In the genomic region with DNA sequence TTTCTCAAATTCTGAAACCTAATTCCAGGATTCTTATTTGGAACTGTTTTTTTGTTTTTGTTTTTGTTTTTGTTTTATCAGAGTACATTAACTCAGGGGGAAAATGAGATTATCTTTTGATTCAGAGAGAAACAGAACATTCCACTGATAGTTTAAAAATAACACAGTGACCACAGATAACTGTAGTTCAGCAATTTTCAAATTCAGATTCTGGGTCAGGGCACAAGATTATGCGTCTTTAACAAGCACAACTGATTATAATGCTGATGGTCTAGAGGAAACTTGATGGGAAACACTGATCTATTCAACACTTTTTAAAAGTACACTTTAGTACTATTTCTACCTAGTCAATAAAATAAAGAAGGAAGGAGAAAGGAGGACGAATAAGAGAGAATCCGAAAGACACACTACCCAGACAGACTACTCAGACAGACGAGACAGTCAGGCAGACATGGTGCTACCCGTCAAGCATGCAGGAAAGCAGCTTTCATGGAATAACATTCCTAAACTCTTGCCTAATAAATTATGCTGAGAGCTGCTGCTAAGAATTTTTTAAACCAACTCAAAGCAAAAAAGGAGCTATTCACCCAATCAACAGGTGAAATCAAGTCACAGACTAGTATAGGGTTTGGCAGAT, we compare ENCODE assay signal across 13 cellular contexts. TPM values are rescaled to one million over a fixed set of nuclear protein-coding genes. Genes with fewer than 3 reads are reported as not detected.
DNase-seq lines count a peak whose midpoint lies in the region; ATAC-seq and TF ChIP-seq lines count a peak whose summit lies in the region.
"Had no signal": no experiment of that assay in that cellular context is flagged by ENCODE, and none has a peak within 500 bp of the region (broad histone marks: within the 10 kb centered on the region; RNA-seq: fewer than 3 reads in every experiment).

No MANE protein-coding gene starts in this region.

- peak overlapping the region; percentile 94 for H3K27ac Mint-ChIP-seq in osteocyte (ENCODE audit: unreplicated experiment)
- H3K27ac Mint-ChIP-seq: activated naive CD4-positive, alpha-beta T cell treated with anti-CD3 and anti-CD28 coated beads, Interleukin-2, amount 50 U/mL, for 24 hours; CD4-positive, CD25-positive, alpha-beta regulatory T cell had no signal

- no peaks in the 10 kb centered on the region for H3K27me3 Mint-ChIP-seq in osteocyte (ENCODE audit: unreplicated experiment)
- H3K27me3 Mint-ChIP-seq: CD4-positive, CD25-positive, alpha-beta regulatory T cell had no signal

- no peak overlapping the region for H3K9ac ChIP-seq in adipocyte (ENCODE audit: low read length)

- peak overlapping the region; percentile 64 for H3K4me3 Mint-ChIP-seq in osteocyte (ENCODE audit: unreplicated experiment)
- H3K4me3 Mint-ChIP-seq: activated naive CD4-positive, alpha-beta T cell treated with anti-CD3 and anti-CD28 coated beads, Interleukin-2, amount 50 U/mL, for 24 hours; CD4-positive, CD25-positive, alpha-beta regulatory T cell had no signal

- H3K4me1 ChIP-seq in adipocyte (ENCODE audit: control insufficient read depth, insufficient read depth, low read length), result peaks cover 25% of the 10 kb centered on the region

- H3K4me3 ChIP-seq in adipocyte (ENCODE audit: low read length), result peak overlapping the region; percentile 3

- no peaks in the 10 kb centered on the region for H3K27me3 ChIP-seq in adipocyte (replicated peaks; ENCODE audit: control insufficient read depth, insufficient read depth, low read length)

- H3K36me3 Mint-ChIP-seq in osteocyte (ENCODE audit: unreplicated experiment), result peaks cover 2% of the 10 kb centered on the region
- H3K36me3 Mint-ChIP-seq: activated naive CD4-positive, alpha-beta T cell treated with anti-CD3 and anti-CD28 coated beads, Interleukin-2, amount 50 U/mL, for 24 hours; CD4-positive, CD25-positive, alpha-beta regulatory T cell had no signal

- no peak for TF ChIP-seq CTCF in osteocyte (IDR thresholded peaks at IDR 0.05)

- no peaks in the 10 kb centered on the region for H3K9me3 ChIP-seq in adipocyte (ENCODE audit: control insufficient read depth, low read length)

- peaks cover 44% of the 10 kb centered on the region for H3K4me1 Mint-ChIP-seq in osteocyte (ENCODE audit: unreplicated experiment)
- H3K4me1 Mint-ChIP-seq: activated naive CD4-positive, alpha-beta T cell treated with anti-CD3 and anti-CD28 coated beads, Interleukin-2, amount 50 U/mL, for 24 hours; CD4-positive, CD25-positive, alpha-beta regulatory T cell had no signal

- H3K36me3 ChIP-seq in adipocyte (ENCODE audit: control insufficient read depth, insufficient read depth, low read length, severe bottlenecking), result no peaks in the 10 kb centered on the region

- DNase-seq in Daoy (ENCODE audit: low read depth), result peak; percentile 76
- peak; percentile 83 for DNase-seq in adipocyte (ENCODE audit: low read depth)
- DNase-seq in globus pallidus (ENCODE audit: low spot score), result peak; percentile 41
- no peak for DNase-seq in osteocyte (ENCODE audit: extremely low spot score, unreplicated experiment)
- no peak for DNase-seq in inferior parietal cortex (ENCODE audit: extremely low spot score)
- DNase-seq in NCI-H1048 (lab: John Stamatoyannopoulos, UW), result no peak
- no peak for DNase-seq in SIG-M5 treated with dmso at 0.1 percent for 504 hours (lab: John Stamatoyannopoulos, UW; ENCODE audit: unreplicated experiment)
- DNase-seq: CD4-positive, CD25-positive, alpha-beta regulatory T cell; NCI-H1105 treated with DMSO at 0.1 percent for 48 hours had no signal

- no peaks in the 10 kb centered on the region for H3K9me3 Mint-ChIP-seq in osteocyte (ENCODE audit: unreplicated experiment)
- H3K9me3 Mint-ChIP-seq: activated naive CD4-positive, alpha-beta T cell treated with anti-CD3 and anti-CD28 coated beads, Interleukin-2, amount 50 U/mL, for 24 hours had no signal

- no peak for ATAC-seq in HG03280 (IDR thresholded peaks at IDR 0.05; ENCODE audit: unreplicated experiment)
- ATAC-seq: activated CD4-positive, CD25-positive, alpha-beta regulatory T cell treated with anti-CD3 and anti-CD28 coated beads, Interleukin-2, amount 50 U/mL, for 24 hours; esophagus mucosa had no signal

RNA-seq across cellular contexts. Expression of a gene that starts 59.0 kb away (rescaled TPM):
- 32.9 and 51.0 TPM in 2 replicates for total RNA-seq in Daoy (2014; rRNA removed; shearing (Covaris generic))
- 56.2 and 62.0 TPM in 2 replicates for total RNA-seq in osteocyte
- total RNA-seq: CD4-positive, CD25-positive, alpha-beta regulatory T cell had no signal

Comparison
In these comparisons a context has a peak if more than half of its experiments do, and no peak if none do; other contexts are left out.
1. DNase-seq: peak in Daoy (single experiment), adipocyte (single experiment) and globus pallidus (single experiment); none in osteocyte (single experiment), inferior parietal cortex (single experiment), NCI-H1048 (single experiment) and SIG-M5 treated with dmso at 0.1 percent for 504 hours (single experiment).